In the genomic region with DNA sequence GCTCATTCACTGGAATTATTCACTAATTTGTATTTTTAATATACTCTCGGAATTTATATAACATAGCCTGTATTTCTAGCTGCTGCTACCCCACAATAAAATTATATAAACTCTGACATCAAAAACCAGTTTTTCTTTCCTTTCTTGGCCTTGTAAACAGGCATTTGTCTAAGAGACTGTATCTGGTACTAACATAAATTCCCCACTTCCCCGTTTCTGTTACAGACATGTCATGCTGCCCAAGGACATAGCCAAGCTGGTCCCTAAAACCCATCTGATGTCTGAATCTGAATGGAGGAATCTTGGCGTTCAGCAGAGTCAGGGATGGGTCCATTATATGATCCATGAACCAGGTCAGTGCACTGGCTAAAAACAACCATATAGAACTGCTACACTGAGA, we compare ENCODE assay signal across 9 cellular contexts. TPM values are rescaled to one million over a fixed set of nuclear protein-coding genes. Genes with fewer than 3 reads are reported as not detected.
DNase-seq lines count a peak whose midpoint lies in the region; ATAC-seq and TF ChIP-seq lines count a peak whose summit lies in the region.
"Not testable (repeated sequence)": the region's sequence is repeated elsewhere in the genome, so short reads cannot be mapped to it uniquely, and the experiment has no call there.
"Had no signal": no experiment of that assay in that cellular context is flagged by ENCODE, and none has a peak within 500 bp of the region (broad histone marks: within the 10 kb centered on the region; RNA-seq: fewer than 3 reads in every experiment).

No MANE protein-coding gene starts in this region.

- H3K4me3 Mint-ChIP-seq in GM23338; activated naive CD4-positive, alpha-beta T cell treated with anti-CD3 and anti-CD28 coated beads, Interleukin-2, amount 50 U/mL, for 24 hours; stimulated activated naive B cell treated with anti-CD40 and anti-IgM and Interleukin-4, amounts not matched to agents 10 μg/mL and 1 μg/mL and 100 μg/mL, for 72 hours: not testable (repeated sequence)
- peak overlapping the region; percentile 12 for H3K4me3 Mint-ChIP-seq in T-helper 2 cell treated with Interferon-gamma antibody and Interleukin-4, amounts not matched to agents 5 μg/mL and 100 μg/mL, for 36 hours
- peak overlapping the region; percentile 17 for H3K4me3 Mint-ChIP-seq in activated CD8-positive, alpha-beta T cell treated with anti-CD3 and anti-CD28 coated beads for 36 hours

- not testable (repeated sequence) for ATAC-seq in GM23338; activated CD8-positive, alpha-beta T cell treated with anti-CD3 and anti-CD28 coated beads for 36 hours; stimulated activated naive B cell treated with anti-CD40 and anti-IgM and Interleukin-4, amounts not matched to agents 10 μg/mL and 1 μg/mL and 100 μg/mL, for 72 hours (replicated peaks)

- H2BK120ac ChIP-seq in mesenchymal stem cell (ENCODE audit: low read depth, low read length) = not testable (repeated sequence)

- not testable (repeated sequence) for H3K14ac ChIP-seq in mesenchymal stem cell (ENCODE audit: low read length in 2 of 2)

- not testable (repeated sequence) for DNase-seq in BE2C; GM23338 (ENCODE audit: low spot score); OCI-LY7 (ENCODE audit: low spot score); T-helper 2 cell treated with Interferon-gamma antibody and Interleukin-4, amounts not matched to agents 5 μg/mL and 100 μg/mL, for 36 hours (ENCODE audit: low spot score); activated CD8-positive, alpha-beta T cell treated with anti-CD3 and anti-CD28 coated beads for 36 hours; mesenchymal stem cell; stimulated activated naive B cell treated with anti-CD40 and anti-IgM and Interleukin-4, amounts not matched to agents 10 μg/mL and 1 μg/mL and 100 μg/mL, for 72 hours

- H3K4me1 ChIP-seq in BE2C (peaks cover 22% of the 10 kb centered on the region), GM23338 (ENCODE audit: insufficient read depth) (peaks cover 18% of the 10 kb centered on the region), OCI-LY7 (ENCODE audit: insufficient read depth, low read length, poor library complexity, severe bottlenecking) (peaks cover 38% of the 10 kb centered on the region)
- H3K4me1 ChIP-seq in mesenchymal stem cell (ENCODE audit: control insufficient read depth, insufficient read depth, low read depth, low read length) = not testable (repeated sequence)

- H3K4ac ChIP-seq in mesenchymal stem cell (ENCODE audit: low read depth in 1 of 2, low read length in 2 of 2) = not testable (repeated sequence)

- peak overlapping the region; percentile 27 for H3K9ac ChIP-seq in mesenchymal stem cell (ENCODE audit: low read length)

- H3F3A ChIP-seq in GM23338 (replicated peaks; ENCODE audit: low read depth) = peaks cover 29% of the 10 kb centered on the region

- H4K8ac ChIP-seq in mesenchymal stem cell (ENCODE audit: low read length) = not testable (repeated sequence)

- not testable (repeated sequence) for H3K27ac Mint-ChIP-seq in GM23338; activated CD8-positive, alpha-beta T cell treated with anti-CD3 and anti-CD28 coated beads for 36 hours
- H3K27ac Mint-ChIP-seq in T-helper 2 cell treated with Interferon-gamma antibody and Interleukin-4, amounts not matched to agents 5 μg/mL and 100 μg/mL, for 36 hours = peak overlapping the region; percentile 12
- H3K27ac Mint-ChIP-seq in activated naive CD4-positive, alpha-beta T cell treated with anti-CD3 and anti-CD28 coated beads, Interleukin-2, amount 50 U/mL, for 24 hours = peak overlapping the region; percentile 26
- H3K27ac Mint-ChIP-seq in stimulated activated naive B cell treated with anti-CD40 and anti-IgM and Interleukin-4, amounts not matched to agents 10 μg/mL and 1 μg/mL and 100 μg/mL, for 72 hours = peak overlapping the region; percentile 81

- not testable (repeated sequence) for TF ChIP-seq CTCF in BE2C (IDR thresholded peaks at IDR 0.05; ENCODE audit: low read depth, low read length); GM23338 (conservative IDR thresholded peaks at IDR 0.05; ENCODE audit: low read depth in 2 of 2); OCI-LY7 (conservative IDR thresholded peaks at IDR 0.05; ENCODE audit: low read length); activated CD8-positive, alpha-beta T cell treated with anti-CD3 and anti-CD28 coated beads for 36 hours (IDR thresholded peaks at IDR 0.05)

- not testable (repeated sequence) for H2BK12ac ChIP-seq in mesenchymal stem cell (ENCODE audit: low read length in 2 of 2)

- BruUV-seq in OCI-LY7 (replicated peaks; lab: Mats Ljungman, UMichigan) = not testable (repeated sequence)

- CTCF ChIA-PET in OCI-LY7 (lab: Charles Lee; ENCODE audit: unreplicated experiment) = not testable (repeated sequence)
- CTCF ChIA-PET in activated CD8-positive, alpha-beta T cell treated with anti-CD3 and anti-CD28 coated beads for 36 hours (lab: Charles Lee) = interaction anchor here (1.7 to 13.2 kb wide), 2 partner anchors 20 to 195 kb away, joined by 3 to 108 read pairs; a partner anchor contains a TSS

- H3K27me3 Mint-ChIP-seq in GM23338 (ENCODE audit: insufficient read depth, low read depth, poor library complexity); T-helper 2 cell treated with Interferon-gamma antibody and Interleukin-4, amounts not matched to agents 5 μg/mL and 100 μg/mL, for 36 hours (ENCODE audit: low read depth); activated CD8-positive, alpha-beta T cell treated with anti-CD3 and anti-CD28 coated beads for 36 hours; activated naive CD4-positive, alpha-beta T cell treated with anti-CD3 and anti-CD28 coated beads, Interleukin-2, amount 50 U/mL, for 24 hours; stimulated activated naive B cell treated with anti-CD40 and anti-IgM and Interleukin-4, amounts not matched to agents 10 μg/mL and 1 μg/mL and 100 μg/mL, for 72 hours: not testable (repeated sequence)

- not testable (repeated sequence) for H2AK5ac ChIP-seq in mesenchymal stem cell (ENCODE audit: low read length, severe bottlenecking)

- H3K79me2 ChIP-seq in GM23338 (replicated peaks; ENCODE audit: insufficient read depth) = peaks cover 57% of the 10 kb centered on the region
- peaks cover 60% of the 10 kb centered on the region for H3K79me2 ChIP-seq in OCI-LY7 (ENCODE audit: insufficient read depth, low read depth, low read length)

- POLR2A ChIA-PET in OCI-LY7 (lab: Charles Lee) = interaction anchor here (0.9 kb wide), 1 partner anchor 22 kb away, joined by 3 read pairs; no protein-coding TSS in a partner anchor
- POLR2A ChIA-PET in activated CD8-positive, alpha-beta T cell treated with anti-CD3 and anti-CD28 coated beads for 36 hours (lab: Charles Lee) = interaction anchor here (0.7 to 4.6 kb wide), 2 partner anchors 16 to 22 kb away, joined by 3 to 33 read pairs; no protein-coding TSS in a partner anchor

- H4K91ac ChIP-seq in mesenchymal stem cell (ENCODE audit: low read length) = not testable (repeated sequence)

- H3K36me3 Mint-ChIP-seq in GM23338 (ENCODE audit: low read depth) = peaks cover 55% of the 10 kb centered on the region
- H3K36me3 Mint-ChIP-seq in T-helper 2 cell treated with Interferon-gamma antibody and Interleukin-4, amounts not matched to agents 5 μg/mL and 100 μg/mL, for 36 hours (ENCODE audit: low read depth) = peaks cover 17% of the 10 kb centered on the region
- peaks cover 25% of the 10 kb centered on the region for H3K36me3 Mint-ChIP-seq in activated CD8-positive, alpha-beta T cell treated with anti-CD3 and anti-CD28 coated beads for 36 hours (ENCODE audit: low read depth)
- not testable (repeated sequence) for H3K36me3 Mint-ChIP-seq in activated naive CD4-positive, alpha-beta T cell treated with anti-CD3 and anti-CD28 coated beads, Interleukin-2, amount 50 U/mL, for 24 hours
- peaks cover 10 to 13% of the 10 kb centered on the region in 2 donors for H3K36me3 Mint-ChIP-seq in stimulated activated naive B cell treated with anti-CD40 and anti-IgM and Interleukin-4, amounts not matched to agents 10 μg/mL and 1 μg/mL and 100 μg/mL, for 72 hours

- not testable (repeated sequence) for H2BK5ac ChIP-seq in mesenchymal stem cell (ENCODE audit: low read depth, low read length, poor library complexity, severe bottlenecking)

- peaks cover 12% of the 10 kb centered on the region for H3K79me1 ChIP-seq in mesenchymal stem cell (replicated peaks; ENCODE audit: low read length, poor library complexity, severe bottlenecking)

- peak overlapping the region; percentile 84; the same call in 1 of the 2 replicates for H3K4me2 ChIP-seq in GM23338
- H3K4me2 ChIP-seq in OCI-LY7 (ENCODE audit: low read length) = peak overlapping the region; percentile 83
- H3K4me2 ChIP-seq in mesenchymal stem cell (ENCODE audit: low read length, poor library complexity, severe bottlenecking) = not testable (repeated sequence)

- not testable (repeated sequence) for H3K9me2 ChIP-seq in GM23338 (ENCODE audit: insufficient read depth); OCI-LY7 (ENCODE audit: insufficient read depth, low read length)

- WGBS in mesenchymal stem cell = 97% methylated on average over 3 of the region's 3 CpGs

- not testable (repeated sequence) for H3K18ac ChIP-seq in mesenchymal stem cell (ENCODE audit: low read depth in 1 of 2, low read length in 2 of 2)

- not testable (repeated sequence) for H3K27me3 ChIP-seq in BE2C; GM23338 (ENCODE audit: insufficient read depth); mesenchymal stem cell (ENCODE audit: control insufficient read depth in 1 of 2, insufficient read depth in 1 of 2, low read length in 2 of 2)

- H3K9me3 ChIP-seq in BE2C; OCI-LY7 (ENCODE audit: low read length); mesenchymal stem cell (ENCODE audit: control insufficient read depth, low read length): not testable (repeated sequence)

- H3K4me3 ChIP-seq in BE2C (ENCODE audit: low read depth, low read length) = peak overlapping the region; percentile 15
- H3K4me3 ChIP-seq in GM23338; mesenchymal stem cell (ENCODE audit: insufficient read depth in 1 of 2, low read depth in 1 of 2, low read length in 2 of 2): not testable (repeated sequence)
- H3K4me3 ChIP-seq in OCI-LY7 (ENCODE audit: low read depth, low read length, poor library complexity, severe bottlenecking) = peak overlapping the region; percentile 83

- intact Hi-C loops in OCI-LY7 (cut with micrococcal nuclease; ENCODE audit: unreplicated experiment); activated CD8-positive, alpha-beta T cell treated with anti-CD3 and anti-CD28 coated beads for 36 hours (cut with micrococcal nuclease): not testable (repeated sequence)

- H3K36me3 ChIP-seq in BE2C (peaks cover 14% of the 10 kb centered on the region), GM23338 (ENCODE audit: insufficient read depth) (peaks cover 26% of the 10 kb centered on the region; the same call in 1 of the 2 replicates), OCI-LY7 (ENCODE audit: insufficient read depth, low read length) (peaks cover 58% of the 10 kb centered on the region), mesenchymal stem cell (ENCODE audit: control insufficient read depth in 1 of 2, insufficient read depth in 2 of 2, low read depth in 1 of 2, low read length in 2 of 2) (peaks cover 0 to 15% of the 10 kb centered on the region in 2 experiments)

- H2AFZ ChIP-seq in GM23338; OCI-LY7 (ENCODE audit: low read length); mesenchymal stem cell (ENCODE audit: low read depth, low read length): not testable (repeated sequence)

- not testable (repeated sequence) for H3K4me1 Mint-ChIP-seq in GM23338; activated CD8-positive, alpha-beta T cell treated with anti-CD3 and anti-CD28 coated beads for 36 hours (ENCODE audit: low read depth); activated naive CD4-positive, alpha-beta T cell treated with anti-CD3 and anti-CD28 coated beads, Interleukin-2, amount 50 U/mL, for 24 hours
- H3K4me1 Mint-ChIP-seq in T-helper 2 cell treated with Interferon-gamma antibody and Interleukin-4, amounts not matched to agents 5 μg/mL and 100 μg/mL, for 36 hours (ENCODE audit: low read depth) = peaks cover 19% of the 10 kb centered on the region
- peaks cover 10% of the 10 kb centered on the region in 2 donors for H3K4me1 Mint-ChIP-seq in stimulated activated naive B cell treated with anti-CD40 and anti-IgM and Interleukin-4, amounts not matched to agents 10 μg/mL and 1 μg/mL and 100 μg/mL, for 72 hours

- not testable (repeated sequence) for H2BK15ac ChIP-seq in mesenchymal stem cell (ENCODE audit: low read depth, poor library complexity, severe bottlenecking)

- H3K9me3 Mint-ChIP-seq in GM23338; T-helper 2 cell treated with Interferon-gamma antibody and Interleukin-4, amounts not matched to agents 5 μg/mL and 100 μg/mL, for 36 hours; activated CD8-positive, alpha-beta T cell treated with anti-CD3 and anti-CD28 coated beads for 36 hours; activated naive CD4-positive, alpha-beta T cell treated with anti-CD3 and anti-CD28 coated beads, Interleukin-2, amount 50 U/mL, for 24 hours; stimulated activated naive B cell treated with anti-CD40 and anti-IgM and Interleukin-4, amounts not matched to agents 10 μg/mL and 1 μg/mL and 100 μg/mL, for 72 hours: not testable (repeated sequence)

- H3K23ac ChIP-seq in mesenchymal stem cell (ENCODE audit: low read length in 2 of 2) = not testable (repeated sequence)

- peaks cover 27% of the 10 kb centered on the region for H4K20me1 ChIP-seq in GM23338 (replicated peaks; ENCODE audit: insufficient read depth)
- H4K20me1 ChIP-seq in OCI-LY7 (ENCODE audit: insufficient read depth, low read length) = peaks cover 15% of the 10 kb centered on the region; the same call in 1 of the 2 replicates

- H3K27ac ChIP-seq in GM23338 (ENCODE audit: low read depth); mesenchymal stem cell (ENCODE audit: low read length, poor library complexity, severe bottlenecking): not testable (repeated sequence)
- peak overlapping the region; percentile 10 for H3K27ac ChIP-seq in OCI-LY7 (ENCODE audit: low read depth, low read length, poor library complexity, severe bottlenecking)

RNA-seq across cellular contexts. Expression of a gene that starts 3.3 kb away (rescaled TPM):
- 129 TPM for polyA plus RNA-seq in BE2C (2012; ENCODE audit: insufficient read depth, insufficient read length, low read depth)
- 296 and 392 TPM in 2 replicates for total RNA-seq in GM23338 (2014; rRNA removed; shearing (Covaris generic))
- 562 and 617 TPM in 2 replicates for polyA plus RNA-seq in GM23338 (2016; fragmentation: Nextera tagmentation; extraction: Ambion mirVana)
- total RNA-seq in OCI-LY7 (2014; rRNA removed; shearing (Covaris generic)) = 149 and 204 TPM in 2 replicates
- total RNA-seq in OCI-LY7 (2022) = 230 and 260 TPM in 2 replicates
- total RNA-seq in activated CD8-positive, alpha-beta T cell treated with anti-CD3 and anti-CD28 coated beads for 36 hours = 100 to 1,000 TPM; 172 to 173 TPM
- 48.2 TPM for polyA plus RNA-seq in mesenchymal stem cell (2013, experiment 1 of 2)
- 48.8 TPM for polyA plus RNA-seq in mesenchymal stem cell (2013, experiment 2 of 2)

RNA-seq across cellular contexts. Expression of a gene that starts 5.4 kb away (rescaled TPM):
- polyA plus RNA-seq in BE2C (2012; ENCODE audit: insufficient read depth, insufficient read length, low read depth) = 183 TPM
- total RNA-seq in GM23338 (2014; rRNA removed; shearing (Covaris generic)) = 71.4 and 75.0 TPM in 2 replicates
- polyA plus RNA-seq in GM23338 (2016; fragmentation: Nextera tagmentation; extraction: Ambion mirVana) = 72.8 and 74.5 TPM in 2 replicates
- total RNA-seq in OCI-LY7 (2014; rRNA removed; shearing (Covaris generic)) = 52.7 and 55.7 TPM in 2 replicates
- total RNA-seq in OCI-LY7 (2022) = 57.0 and 57.9 TPM in 2 replicates
- 10 to 100 TPM; 31.5 to 32.9 TPM for total RNA-seq in activated CD8-positive, alpha-beta T cell treated with anti-CD3 and anti-CD28 coated beads for 36 hours
- polyA plus RNA-seq in mesenchymal stem cell (2013, experiment 1 of 2) = 26.7 TPM
- 26.3 TPM for polyA plus RNA-seq in mesenchymal stem cell (2013, experiment 2 of 2)

RNA-seq across cellular contexts. Expression of a gene that starts 7.2 kb away (rescaled TPM):
- polyA plus RNA-seq in BE2C (2012; ENCODE audit: insufficient read depth, insufficient read length, low read depth) = 263 TPM
- total RNA-seq in GM23338 (2014; rRNA removed; shearing (Covaris generic)) = 196 and 211 TPM in 2 replicates
- 108 and 117 TPM in 2 replicates for polyA plus RNA-seq in GM23338 (2016; fragmentation: Nextera tagmentation; extraction: Ambion mirVana)
- 31.4 and 37.6 TPM in 2 replicates for total RNA-seq in OCI-LY7 (2014; rRNA removed; shearing (Covaris generic))
- total RNA-seq in OCI-LY7 (2022) = 77.4 and 84.0 TPM in 2 replicates
- total RNA-seq in activated CD8-positive, alpha-beta T cell treated with anti-CD3 and anti-CD28 coated beads for 36 hours = 10 to 100 TPM; 32.3 to 34.2 TPM
- polyA plus RNA-seq in mesenchymal stem cell (2013, experiment 1 of 2) = 352 TPM
- 344 TPM for polyA plus RNA-seq in mesenchymal stem cell (2013, experiment 2 of 2)

RNA-seq across cellular contexts. Expression of a gene that starts 15.6 kb away (rescaled TPM):
- polyA plus RNA-seq in BE2C (2012; ENCODE audit: insufficient read depth, insufficient read length, low read depth) = not detected
- total RNA-seq in GM23338 (2014; rRNA removed; shearing (Covaris generic)) = 1.5 and 1.6 TPM in 2 replicates
- polyA plus RNA-seq in GM23338 (2016; fragmentation: Nextera tagmentation; extraction: Ambion mirVana) = not detected in 2 replicates
- total RNA-seq in OCI-LY7 (2014; rRNA removed; shearing (Covaris generic)) = 0.95 and 2.3 TPM in 2 replicates
- 0.78 and 1.5 TPM in 2 replicates for total RNA-seq in OCI-LY7 (2022)
- total RNA-seq in activated CD8-positive, alpha-beta T cell treated with anti-CD3 and anti-CD28 coated beads for 36 hours = not detected
- not detected for polyA plus RNA-seq in mesenchymal stem cell (2013, experiment 1 of 2)
- not detected for polyA plus RNA-seq in mesenchymal stem cell (2013, experiment 2 of 2)
- total RNA-seq: SJCRH30 had no signal

RNA-seq across cellular contexts. Expression of a gene that starts 16.2 kb away (rescaled TPM):
- 57.8 TPM for polyA plus RNA-seq in BE2C (2012; ENCODE audit: insufficient read depth, insufficient read length, low read depth)
- 28.7 and 29.0 TPM in 2 replicates for total RNA-seq in GM23338 (2014; rRNA removed; shearing (Covaris generic))
- polyA plus RNA-seq in GM23338 (2016; fragmentation: Nextera tagmentation; extraction: Ambion mirVana) = 11.0 and 13.2 TPM in 2 replicates
- total RNA-seq in OCI-LY7 (2014; rRNA removed; shearing (Covaris generic)) = 36.5 and 44.3 TPM in 2 replicates
- total RNA-seq in OCI-LY7 (2022) = 47.3 and 53.1 TPM in 2 replicates
- 10 to 100 TPM; 21.2 to 21.8 TPM for total RNA-seq in activated CD8-positive, alpha-beta T cell treated with anti-CD3 and anti-CD28 coated beads for 36 hours
- polyA plus RNA-seq in mesenchymal stem cell (2013, experiment 1 of 2) = 16.1 TPM
- polyA plus RNA-seq in mesenchymal stem cell (2013, experiment 2 of 2) = 15.3 TPM
